8 cellular contexts compared by ENCODE assay signal in the genomic region with DNA sequence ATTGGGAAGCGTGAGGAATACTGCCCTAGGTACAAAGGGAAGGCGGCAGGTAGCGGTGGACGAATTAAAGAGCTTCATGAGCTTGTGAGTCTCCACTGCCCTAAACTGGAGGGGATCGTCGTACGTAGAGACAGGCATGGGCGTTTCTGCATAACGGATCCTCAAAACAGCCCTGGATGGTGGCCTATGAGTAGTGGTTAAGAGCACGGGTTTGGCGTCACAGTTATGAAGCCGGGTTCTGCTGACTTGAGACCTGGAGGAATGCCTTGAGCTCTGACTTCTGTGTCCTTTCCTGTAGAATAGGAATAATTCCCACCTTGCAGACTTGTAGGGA. TPM values are rescaled to one million over a fixed set of nuclear protein-coding genes. Genes with fewer than 3 reads are reported as not detected.
A peak's percentile ranks its signal among the peaks of the same experiment; 100 is the strongest.
DNase-seq lines count a peak whose midpoint lies in the region; ATAC-seq and TF ChIP-seq lines count a peak whose summit lies in the region.

No MANE protein-coding gene starts in this region.

- H3K36me3 Mint-ChIP-seq in brain, result peaks cover 36% of the 10 kb centered on the region

- peaks cover 40% of the 10 kb centered on the region for H3K4me1 Mint-ChIP-seq in brain

- intact Hi-C loops in cardiac septum (cut with DNase I), result loop anchor here (1.0 kb wide), 1 partner anchor 29 kb away; the partner anchor contains the start of genes DDB1 and TKFC

- no peaks in the 10 kb centered on the region for H3K27me3 ChIP-seq in cardiac muscle cell
- no peaks in the 10 kb centered on the region for H3K27me3 ChIP-seq in Peyer's patch

- peaks cover 5% of the 10 kb centered on the region for H3K27me3 Mint-ChIP-seq in brain

- peak overlapping the region; percentile 98 to 100 (median 99) for H3K4me3 Mint-ChIP-seq in brain

- H3K4me1 ChIP-seq in cardiac muscle cell (ENCODE audit: low read depth), result peaks cover 9% of the 10 kb centered on the region
- H3K4me1 ChIP-seq in Peyer's patch, result peaks cover 0 to 32% (median 2%) of the 10 kb centered on the region in 4 donors

- H3K27ac Mint-ChIP-seq in brain, result peak overlapping the region; percentile 96 to 99 (median 98)

- TF ChIP-seq POLR2A in Peyer's patch (IDR thresholded peaks at IDR 0.05), result no peak

- H3K4me3 ChIP-seq in cardiac muscle cell (peak overlapping the region; percentile 60), Peyer's patch (peak overlapping the region; percentile 55 to 73 (median 59))

- H3K27ac ChIP-seq in cardiac muscle cell, result peak overlapping the region; percentile 98
- peak overlapping the region; percentile 92 to 98 (median 94) for H3K27ac ChIP-seq in Peyer's patch

- TF ChIP-seq CTCF in cardiac muscle cell (IDR thresholded peaks at IDR 0.05; ENCODE audit: low read depth, low read length) (no peak), Peyer's patch (IDR thresholded peaks at IDR 0.05) (no peak), brain (conservative IDR thresholded peaks at IDR 0.05) (no peak)

- DNase-seq in cardiac muscle cell (ENCODE audit: low read depth in 1 of 2, low spot score in 1 of 2) (peak; percentile 55 to 67), cardiac septum (ENCODE audit: low spot score) (no peak), Peyer's patch (no peak), kidney tubule cell (ENCODE audit: low spot score) (peak; percentile 56)
- DNase-seq in stimulated activated CD4-positive, alpha-beta T cell treated with anti-CD3 and anti-CD28 coated beads, Interleukin-4, amount 100 ng/mL, for 24 hours, result peak; percentile 43
- no peak for DNase-seq in activated effector memory CD4-positive, alpha-beta T cell treated with Interleukin-2 at 50 U/mL for 16 hours

- H3K36me3 ChIP-seq in cardiac muscle cell (peaks cover 30% of the 10 kb centered on the region), Peyer's patch (peaks cover 0 to 38% (median 4%) of the 10 kb centered on the region in 3 donors)

- H3K9me3 Mint-ChIP-seq in brain, result no peaks in the 10 kb centered on the region

- H3K9me3 ChIP-seq in cardiac muscle cell (ENCODE audit: low read depth) (no peaks in the 10 kb centered on the region), Peyer's patch (no peaks in the 10 kb centered on the region)

- no peak for ATAC-seq in HG02610 (IDR thresholded peaks at IDR 0.05; ENCODE audit: unreplicated experiment)

RNA-seq across cellular contexts. Expression of gene TMEM138, which starts 0.3 kb away (rescaled TPM):
- total RNA-seq in cardiac muscle cell (13.8 and 25.2 TPM in 2 replicates), cardiac septum (17.9 TPM), Peyer's patch (10 to 100 TPM; 44.7 to 63.5 (median 48.1) TPM)
- polyA plus RNA-seq in cardiac muscle cell (25.0 and 34.1 TPM in 2 replicates), brain (ENCODE audit: insufficient read depth, low read depth, low replicate concordance) (26.1 TPM)

RNA-seq across cellular contexts. Expression of gene CYB561A3, which starts 0.8 kb away (rescaled TPM):
- total RNA-seq in cardiac muscle cell (7.8 and 13.5 TPM in 2 replicates), cardiac septum (11.2 TPM), Peyer's patch (100 to 1,000 TPM in 1 of 4 donors, 10 to 100 TPM in 3; 75.9 to 112 (median 87.4) TPM)
- polyA plus RNA-seq in cardiac muscle cell (10.2 and 12.6 TPM in 2 replicates), brain (ENCODE audit: insufficient read depth, low read depth, low replicate concordance) (35.7 TPM)

RNA-seq across cellular contexts. Expression of gene TKFC, which starts 29.5 kb away (rescaled TPM):
- total RNA-seq in cardiac muscle cell (50.9 and 58.1 TPM in 2 replicates), cardiac septum (21.9 TPM), Peyer's patch (100 to 1,000 TPM; 172 to 755 (median 689) TPM)
- polyA plus RNA-seq in cardiac muscle cell (84.3 and 87.4 TPM in 2 replicates), brain (ENCODE audit: insufficient read depth, low read depth, low replicate concordance) (70.0 TPM)

RNA-seq across cellular contexts. Expression of gene DDB1, which starts 29.6 kb away (rescaled TPM):
- total RNA-seq in cardiac muscle cell (321 and 393 TPM in 2 replicates), cardiac septum (125 TPM), Peyer's patch (100 to 1,000 TPM in 3 of 4 donors, 10 to 100 TPM in 1; 76.7 to 168 (median 136) TPM)
- polyA plus RNA-seq in cardiac muscle cell (286 and 304 TPM in 2 replicates), brain (ENCODE audit: insufficient read depth, low read depth, low replicate concordance) (255 TPM)

RNA-seq across cellular contexts. Expression of gene TMEM216, which starts 29.9 kb away (rescaled TPM):
- total RNA-seq in cardiac muscle cell (12.5 and 19.3 TPM in 2 replicates), cardiac septum (6.3 TPM), Peyer's patch (10 to 100 TPM in 2 of 4 donors, 1 to 10 TPM in 2; 4.1 to 10.5 (median 8.3) TPM)
- polyA plus RNA-seq in cardiac muscle cell (20.1 and 21.5 TPM in 2 replicates), brain (ENCODE audit: insufficient read depth, low read depth, low replicate concordance) (15.5 TPM)

Comparison
In these comparisons a context has a peak if more than half of its experiments do, and no peak if none do; other contexts are left out.
1. DNase-seq: peak in cardiac muscle cell (2 of 2), kidney tubule cell (single experiment) and stimulated activated CD4-positive, alpha-beta T cell treated with anti-CD3 and anti-CD28 coated beads, Interleukin-4, amount 100 ng/mL, for 24 hours (single experiment); none in cardiac septum (single experiment), Peyer's patch (0 of 3) and activated effector memory CD4-positive, alpha-beta T cell treated with Interleukin-2 at 50 U/mL for 16 hours (single experiment).